8 cellular contexts compared by ENCODE assay signal in genomic region chr17:8186787-8187516, GRCh38.
DNase-seq lines count a peak whose midpoint lies in the region; ATAC-seq and TF ChIP-seq lines count a peak whose summit lies in the region.

No MANE protein-coding gene starts in this region.

- no peaks in the 10 kb centered on the region for H3K27me3 ChIP-seq in GM06990 (replicated peaks; ENCODE audit: control insufficient read depth, insufficient read depth, low read length)

- H3K36me3 ChIP-seq in GM06990 (ENCODE audit: control insufficient read depth, insufficient read depth, low read length), result no peaks in the 10 kb centered on the region

- TF ChIP-seq CTCF in GM06990 (IDR thresholded peaks at IDR 0.05; ENCODE audit: insufficient read depth, low read length, poor library complexity, severe bottlenecking), result peak; percentile 45

- H3K4me3 ChIP-seq in GM06990 (replicated peaks; ENCODE audit: low read depth, low read length), result peak overlapping the region; percentile 86

- DNase-seq in GM06990 (ENCODE audit: extremely low read depth, insufficient read length) (peak; percentile 91), NCI-H345 treated with DMSO at 0.1 percent for 48 hours (lab: John Stamatoyannopoulos, UW; ENCODE audit: unreplicated experiment) (peak; percentile 71), cerebellar nuclear complex (lab: John Stamatoyannopoulos, UW) (peak; percentile 63 to 91), kidney glomerular epithelial cell (lab: John Stamatoyannopoulos, UW) (peak; percentile 93)
- DNase-seq in activated CD4-positive, CD25-positive, alpha-beta regulatory T cell treated with anti-CD3 and anti-CD28 coated beads, Interleukin-2, amount 50 U/mL, for 16 hours (ENCODE audit: low read depth, low spot score), result peak; percentile 81
- DNase-seq in stimulated activated CD4-positive, alpha-beta T cell treated with anti-CD3 and anti-CD28 coated beads, Interleukin-12 subunit alpha, Interleukin-12 subunit beta, amount 100 ng/mL, for 48 hours (ENCODE audit: low read depth in 2 of 3, low spot score in 1 of 3), result peak; percentile 91 to 99 (median 99)

- ATAC-seq in HG03108 (IDR thresholded peaks at IDR 0.05; ENCODE audit: unreplicated experiment) (peak; percentile 21), GM21447 (IDR thresholded peaks at IDR 0.05; ENCODE audit: unreplicated experiment) (no peak)
